ENCODE assay signal across 30 cellular contexts in genomic region chr18:74921057-74921820, GRCh38.
"Had no signal": no experiment of that assay in that cellular context is flagged by ENCODE, and none has a peak within 500 bp of the region (broad histone marks: within the 10 kb centered on the region; RNA-seq: fewer than 3 reads in every experiment).

No MANE protein-coding gene starts in this region.

- H3K4me2 ChIP-seq: smooth muscle cell had no signal

- FAIRE-seq: kidney had no signal

- H3K36me3 ChIP-seq: ascending aorta, cardiac muscle cell, colonic mucosa, suprapubic skin, upper lobe of right lung had no signal

- DNase-seq: activated CD4-positive, alpha-beta memory T cell treated with anti-CD3 and anti-CD28 coated beads for 36 hours; activated CD4-positive, alpha-beta T cell treated with anti-CD3 and anti-CD28 coated beads, Interleukin-2, amount 10 ng/mL, durations not matched to agents 24 days and 14 days; activated CD8-positive, alpha-beta memory T cell treated with anti-CD3 and anti-CD28 coated beads, Interleukin-2, amount 50 U/mL, for 4 hours; activated gamma-delta T cell; activated naive CD4-positive, alpha-beta T cell treated with anti-CD3 and anti-CD28 coated beads, Interleukin-2, amount 10 ng/mL, durations not matched to agents 7 days and 5 days; activated naive CD8-positive, alpha-beta T cell treated with anti-CD3 and anti-CD28 coated beads, Interleukin-2, amount 10 ng/mL, durations not matched to agents 7 days and 5 days; activated T-cell treated with anti-CD3 and anti-CD28 coated beads, Interleukin-2, amount 50 U/mL, for 24 hours; cerebellar nuclear complex; colonic mucosa; effector memory CD4-positive, alpha-beta T cell; erythroblast; heart right ventricle; immature natural killer cell; kidney; left colon; mammary epithelial cell; midbrain; naive thymus-derived CD8-positive, alpha-beta T cell; stimulated activated CD4-positive, alpha-beta T cell treated with anti-CD3 and anti-CD28 coated beads, Interleukin-1b, Interleukin-23, amount 100 ng/mL, for 48 hours; stimulated activated naive B cell treated with anti-CD40 and anti-IgM and Interleukin-4, amounts not matched to agents 10 μg/mL and 1 μg/mL and 100 μg/mL, for 72 hours; T-helper 1 cell; tibial artery; upper lobe of right lung had no signal

- H3K27ac ChIP-seq: ascending aorta, cardiac muscle cell, colonic mucosa, heart right ventricle, right atrium auricular region, suprapubic skin, tibial artery, upper lobe of right lung had no signal

- H3K4me3 Mint-ChIP-seq: activated CD4-positive, alpha-beta memory T cell treated with anti-CD3 and anti-CD28 coated beads for 36 hours; activated CD4-positive, alpha-beta T cell treated with anti-CD3 and anti-CD28 coated beads, Interleukin-2, amount 10 ng/mL, durations not matched to agents 24 days and 14 days; activated naive CD4-positive, alpha-beta T cell treated with anti-CD3 and anti-CD28 coated beads, Interleukin-2, amount 10 ng/mL, durations not matched to agents 7 days and 5 days; activated naive CD8-positive, alpha-beta T cell treated with anti-CD3 and anti-CD28 coated beads, Interleukin-2, amount 10 ng/mL, durations not matched to agents 7 days and 5 days; activated T-cell treated with anti-CD3 and anti-CD28 coated beads, Interleukin-2, amount 50 U/mL, for 24 hours; brain; immature natural killer cell; naive thymus-derived CD8-positive, alpha-beta T cell; stimulated activated naive B cell treated with anti-CD40 and anti-IgM and Interleukin-4, amounts not matched to agents 10 μg/mL and 1 μg/mL and 100 μg/mL, for 72 hours; T-helper 2 cell treated with Interferon-gamma antibody and Interleukin-4, amounts not matched to agents 5 μg/mL and 100 μg/mL, for 36 hours had no signal

- H3K27me3 ChIP-seq: ascending aorta, cardiac muscle cell, colonic mucosa, heart right ventricle, right atrium auricular region, suprapubic skin, tibial artery, upper lobe of right lung had no signal

- H3K4me1 ChIP-seq: ascending aorta, colonic mucosa, right atrium auricular region, suprapubic skin, tibial artery, upper lobe of right lung had no signal

- H3K27me3 Mint-ChIP-seq: activated CD4-positive, alpha-beta memory T cell treated with anti-CD3 and anti-CD28 coated beads for 36 hours; activated CD4-positive, alpha-beta T cell treated with anti-CD3 and anti-CD28 coated beads, Interleukin-2, amount 10 ng/mL, durations not matched to agents 24 days and 14 days; activated naive CD4-positive, alpha-beta T cell treated with anti-CD3 and anti-CD28 coated beads, Interleukin-2, amount 10 ng/mL, durations not matched to agents 7 days and 5 days; activated naive CD8-positive, alpha-beta T cell treated with anti-CD3 and anti-CD28 coated beads, Interleukin-2, amount 10 ng/mL, durations not matched to agents 7 days and 5 days; activated T-cell treated with anti-CD3 and anti-CD28 coated beads, Interleukin-2, amount 50 U/mL, for 24 hours; brain; naive thymus-derived CD8-positive, alpha-beta T cell; stimulated activated naive B cell treated with anti-CD40 and anti-IgM and Interleukin-4, amounts not matched to agents 10 μg/mL and 1 μg/mL and 100 μg/mL, for 72 hours had no signal

- H3K4me1 Mint-ChIP-seq: activated CD4-positive, alpha-beta T cell treated with anti-CD3 and anti-CD28 coated beads, Interleukin-2, amount 10 ng/mL, durations not matched to agents 24 days and 14 days; activated naive CD4-positive, alpha-beta T cell treated with anti-CD3 and anti-CD28 coated beads, Interleukin-2, amount 10 ng/mL, durations not matched to agents 7 days and 5 days; activated naive CD8-positive, alpha-beta T cell treated with anti-CD3 and anti-CD28 coated beads, Interleukin-2, amount 10 ng/mL, durations not matched to agents 7 days and 5 days; immature natural killer cell; naive thymus-derived CD8-positive, alpha-beta T cell; stimulated activated naive B cell treated with anti-CD40 and anti-IgM and Interleukin-4, amounts not matched to agents 10 μg/mL and 1 μg/mL and 100 μg/mL, for 72 hours had no signal

- H3K27ac Mint-ChIP-seq: activated CD4-positive, alpha-beta memory T cell treated with anti-CD3 and anti-CD28 coated beads for 36 hours; activated CD4-positive, alpha-beta T cell treated with anti-CD3 and anti-CD28 coated beads, Interleukin-2, amount 10 ng/mL, durations not matched to agents 24 days and 14 days; activated naive CD4-positive, alpha-beta T cell treated with anti-CD3 and anti-CD28 coated beads, Interleukin-2, amount 10 ng/mL, durations not matched to agents 7 days and 5 days; activated naive CD8-positive, alpha-beta T cell treated with anti-CD3 and anti-CD28 coated beads, Interleukin-2, amount 10 ng/mL, durations not matched to agents 7 days and 5 days; activated T-cell treated with anti-CD3 and anti-CD28 coated beads, Interleukin-2, amount 50 U/mL, for 24 hours; brain; immature natural killer cell; naive thymus-derived CD8-positive, alpha-beta T cell; stimulated activated naive B cell treated with anti-CD40 and anti-IgM and Interleukin-4, amounts not matched to agents 10 μg/mL and 1 μg/mL and 100 μg/mL, for 72 hours; T-helper 2 cell treated with Interferon-gamma antibody and Interleukin-4, amounts not matched to agents 5 μg/mL and 100 μg/mL, for 36 hours had no signal

- H3K4me3 ChIP-seq: ascending aorta, cardiac muscle cell, colonic mucosa, heart right ventricle, right atrium auricular region, smooth muscle cell, suprapubic skin, tibial artery, upper lobe of right lung had no signal

- H3K9me3 Mint-ChIP-seq: activated CD4-positive, alpha-beta memory T cell treated with anti-CD3 and anti-CD28 coated beads for 36 hours; activated CD4-positive, alpha-beta T cell treated with anti-CD3 and anti-CD28 coated beads, Interleukin-2, amount 10 ng/mL, durations not matched to agents 24 days and 14 days; activated naive CD4-positive, alpha-beta T cell treated with anti-CD3 and anti-CD28 coated beads, Interleukin-2, amount 10 ng/mL, durations not matched to agents 7 days and 5 days; activated naive CD8-positive, alpha-beta T cell treated with anti-CD3 and anti-CD28 coated beads, Interleukin-2, amount 10 ng/mL, durations not matched to agents 7 days and 5 days; activated T-cell treated with anti-CD3 and anti-CD28 coated beads, Interleukin-2, amount 50 U/mL, for 24 hours; brain; immature natural killer cell; naive thymus-derived CD8-positive, alpha-beta T cell; stimulated activated naive B cell treated with anti-CD40 and anti-IgM and Interleukin-4, amounts not matched to agents 10 μg/mL and 1 μg/mL and 100 μg/mL, for 72 hours; T-helper 2 cell treated with Interferon-gamma antibody and Interleukin-4, amounts not matched to agents 5 μg/mL and 100 μg/mL, for 36 hours had no signal

- H3K9me3 ChIP-seq: ascending aorta, colonic mucosa, heart right ventricle, right atrium auricular region, suprapubic skin, tibial artery, upper lobe of right lung had no signal
